ENCODE assay signal across 29 cellular contexts in the genomic region with DNA sequence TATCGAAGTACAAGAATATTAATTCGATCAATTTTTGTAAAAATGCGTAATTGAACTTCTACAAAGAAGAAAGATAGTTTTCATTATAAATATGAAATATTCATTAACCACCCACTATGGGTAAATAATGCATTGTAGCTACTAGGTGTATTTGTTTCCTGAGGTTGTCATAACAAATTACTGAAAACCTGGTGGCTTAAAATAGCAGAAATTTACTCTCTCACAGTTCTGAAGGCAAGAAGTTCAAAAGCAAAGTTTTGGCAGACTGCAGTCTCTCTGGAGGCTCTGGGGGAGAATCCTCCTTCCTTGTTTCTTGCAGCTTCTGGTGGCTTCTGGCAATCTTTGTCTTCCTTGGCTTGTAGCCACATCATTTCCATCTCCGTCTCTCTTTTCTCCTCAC.
"Had no signal": no experiment of that assay in that cellular context is flagged by ENCODE, and none has a peak within 500 bp of the region (broad histone marks: within the 10 kb centered on the region; RNA-seq: fewer than 3 reads in every experiment).

No MANE protein-coding gene starts in this region.

- H2AFZ ChIP-seq: hepatocyte had no signal

- H3K27me3 Mint-ChIP-seq: dendritic cell treated with granulocyte-macrophage colony-stimulating factor and Interleukin-4, amounts not matched to agents 40 ng/mL and 50 ng/mL, for 4 days; type B pancreatic cell had no signal

- H3K27ac ChIP-seq: colonic mucosa, epithelial cell of prostate, gastrocnemius medialis, heart left ventricle, hepatocyte, ovary, psoas muscle, sigmoid colon, spleen, testis, tibial artery had no signal

- H3K4me3 Mint-ChIP-seq: dendritic cell treated with granulocyte-macrophage colony-stimulating factor and Interleukin-4, amounts not matched to agents 40 ng/mL and 50 ng/mL, for 4 days; endodermal cell; memory B cell; natural killer cell treated with Interleukin-12 subunit alpha and Interleukin-12 subunit beta and Interleukin-15 and Interleukin-18, amount 100 ng/mL, for 72 hours; stimulated activated memory B cell treated with anti-CD40 and anti-IgM and Interleukin-4, amounts not matched to agents 10 μg/mL and 1 μg/mL and 100 μg/mL, for 72 hours; type B pancreatic cell had no signal

- H3K4me3 ChIP-seq: colonic mucosa, gastrocnemius medialis, heart left ventricle, hepatocyte, lung, ovary, psoas muscle, sigmoid colon, spleen, testis, tibial artery had no signal

- H3K4me1 Mint-ChIP-seq: stimulated activated memory B cell treated with anti-CD40 and anti-IgM and Interleukin-4, amounts not matched to agents 10 μg/mL and 1 μg/mL and 100 μg/mL, for 72 hours had no signal

- H3K9me3 ChIP-seq: colonic mucosa, gastrocnemius medialis, heart left ventricle, ovary, psoas muscle, sigmoid colon, spleen, testis, tibial artery had no signal

- DNase-seq: colonic mucosa; effector CD8-positive, alpha-beta T cell; endodermal cell; foreskin fibroblast; gastrocnemius medialis; heart left ventricle; kidney; occipital lobe; ovary; posterior cingulate gyrus; psoas muscle; right cardiac atrium; sigmoid colon; spleen; stimulated activated CD4-positive, alpha-beta T cell treated with anti-CD3 and anti-CD28 coated beads, Interleukin-4, amount 100 ng/mL, for 4 hours; stimulated activated naive CD8-positive, alpha-beta T cell treated with anti-CD3 and anti-CD28 coated beads, Interleukin-15, Interleukin-2, amounts not matched to agents 100 U/mL and 50 U/mL, for 24 hours; substantia nigra; testis; tibial artery had no signal

- H3K9me3 Mint-ChIP-seq: dendritic cell treated with granulocyte-macrophage colony-stimulating factor and Interleukin-4, amounts not matched to agents 40 ng/mL and 50 ng/mL, for 4 days; memory B cell; natural killer cell treated with Interleukin-12 subunit alpha and Interleukin-12 subunit beta and Interleukin-15 and Interleukin-18, amount 100 ng/mL, for 72 hours; stimulated activated memory B cell treated with anti-CD40 and anti-IgM and Interleukin-4, amounts not matched to agents 10 μg/mL and 1 μg/mL and 100 μg/mL, for 72 hours; type B pancreatic cell had no signal

- H3K4me2 ChIP-seq: hepatocyte had no signal

- H3K36me3 Mint-ChIP-seq: memory B cell; natural killer cell treated with Interleukin-12 subunit alpha and Interleukin-12 subunit beta and Interleukin-15 and Interleukin-18, amount 100 ng/mL, for 72 hours; stimulated activated memory B cell treated with anti-CD40 and anti-IgM and Interleukin-4, amounts not matched to agents 10 μg/mL and 1 μg/mL and 100 μg/mL, for 72 hours; type B pancreatic cell had no signal

- H3K4me1 ChIP-seq: colonic mucosa, gastrocnemius medialis, heart left ventricle, psoas muscle, sigmoid colon, spleen, testis, tibial artery had no signal

- ATAC-seq: esophagus mucosa; gastrocnemius medialis; heart left ventricle; left lobe of liver; natural killer cell treated with Interleukin-12 subunit alpha and Interleukin-12 subunit beta and Interleukin-15 and Interleukin-18, amount 100 ng/mL, for 72 hours; psoas muscle; right cardiac atrium; stimulated activated memory B cell treated with anti-CD40 and anti-IgM and Interleukin-4, amounts not matched to agents 10 μg/mL and 1 μg/mL and 100 μg/mL, for 72 hours; stimulated activated naive CD8-positive, alpha-beta T cell treated with anti-CD3 and anti-CD28 coated beads, Interleukin-15, Interleukin-2, amounts not matched to agents 100 U/mL and 50 U/mL, for 24 hours had no signal

- H3K36me3 ChIP-seq: colonic mucosa, gastrocnemius medialis, heart left ventricle, ovary, sigmoid colon, spleen, tibial artery had no signal

- H3K27ac Mint-ChIP-seq: dendritic cell treated with granulocyte-macrophage colony-stimulating factor and Interleukin-4, amounts not matched to agents 40 ng/mL and 50 ng/mL, for 4 days; endodermal cell; memory B cell; natural killer cell treated with Interleukin-12 subunit alpha and Interleukin-12 subunit beta and Interleukin-15 and Interleukin-18, amount 100 ng/mL, for 72 hours; stimulated activated memory B cell treated with anti-CD40 and anti-IgM and Interleukin-4, amounts not matched to agents 10 μg/mL and 1 μg/mL and 100 μg/mL, for 72 hours; type B pancreatic cell had no signal

- H3K79me2 ChIP-seq: hepatocyte had no signal

- H3K27me3 ChIP-seq: colonic mucosa, gastrocnemius medialis, hepatocyte, ovary, sigmoid colon, testis, tibial artery had no signal
